Comparison of ENCODE assay signal across 12 cellular contexts in genomic region chr10:21363753-21364104, GRCh38.
A peak's percentile ranks its signal among the peaks of the same experiment; 100 is the strongest.
DNase-seq lines count a peak whose midpoint lies in the region; TF ChIP-seq lines count a peak whose summit lies in the region.
"Had no signal": no experiment of that assay in that cellular context is flagged by ENCODE, and none has a peak within 500 bp of the region (broad histone marks: within the 10 kb centered on the region; RNA-seq: fewer than 3 reads in every experiment).

No MANE protein-coding gene starts in this region.

- no peak overlapping the region for H3K4ac ChIP-seq in H9 (ENCODE audit: low read depth, low read length)

- H4K20me1 ChIP-seq in H9 (ENCODE audit: control insufficient read depth, insufficient read depth, insufficient read length), result no peaks in the 10 kb centered on the region
- no peaks in the 10 kb centered on the region for H4K20me1 ChIP-seq in SK-N-SH (ENCODE audit: insufficient read depth)

- CTCF ChIA-PET in SK-N-SH (lab: Yijun Ruan, JAX), result no interaction called here

- H2BK12ac ChIP-seq in H9 (ENCODE audit: insufficient read length, low read depth, low read length), result no peak overlapping the region

- H3K4me3 ChIP-seq in SK-N-SH (ENCODE audit: low read depth in 2 of 2, low read length in 1 of 2) (no peak overlapping the region), esophagus squamous epithelium (no peak overlapping the region)

- no peak overlapping the region for H2BK5ac ChIP-seq in H9 (ENCODE audit: insufficient read length, low read length)

- H3K9me3 Mint-ChIP-seq in H9 (no peaks in the 10 kb centered on the region), osteocyte (ENCODE audit: unreplicated experiment) (no peaks in the 10 kb centered on the region)
- H3K9me3 Mint-ChIP-seq: activated naive CD4-positive, alpha-beta T cell treated with anti-CD3 and anti-CD28 coated beads, Interleukin-2, amount 10 ng/mL, durations not matched to agents 7 days and 5 days; dendritic cell treated with granulocyte-macrophage colony-stimulating factor and Interleukin-4, amounts not matched to agents 40 ng/mL and 50 ng/mL, for 4 days had no signal

- no CpG with 5 or more reads among the region's 1 CpG for WGBS in H9 (ENCODE audit: extremely low coverage, insufficient read length, low lambda C conversion rate)
- 76% methylated on average over 1 of the region's 1 CpG for WGBS in SK-N-SH (ENCODE audit: low lambda C conversion rate)
- 46 to 88% methylated on average over 1 of the region's 1 CpG for WGBS in esophagus squamous epithelium, 2 donors

- H3K79me1 ChIP-seq in H9 (ENCODE audit: insufficient read depth, low read depth, low read length, poor library complexity, severe bottlenecking), result no peaks in the 10 kb centered on the region

- H3K27ac ChIP-seq in H9 (ENCODE audit: insufficient read length, low read depth, low read length) (no peak overlapping the region), SK-N-SH (ENCODE audit: low read depth in 2 of 2, low read length in 1 of 2) (peak overlapping the region; percentile 66 to 79; a peak in 3 of 4 replicates), esophagus squamous epithelium (peak overlapping the region; percentile 13 to 74 (median 68))

- no peak overlapping the region for H4K91ac ChIP-seq in H9 (ENCODE audit: insufficient read length, low read depth, low read length)

- no peak overlapping the region for H3K18ac ChIP-seq in H9 (ENCODE audit: insufficient read length, low read depth, low read length)

- no peak overlapping the region for H2BK120ac ChIP-seq in H9 (ENCODE audit: low read depth, low read length, poor library complexity, severe bottlenecking)

- H3K27me3 Mint-ChIP-seq in H9 (ENCODE audit: low read depth), result no peaks in the 10 kb centered on the region
- no peaks in the 10 kb centered on the region for H3K27me3 Mint-ChIP-seq in osteocyte (ENCODE audit: unreplicated experiment)
- H3K27me3 Mint-ChIP-seq: activated naive CD4-positive, alpha-beta T cell treated with anti-CD3 and anti-CD28 coated beads, Interleukin-2, amount 10 ng/mL, durations not matched to agents 7 days and 5 days; dendritic cell treated with granulocyte-macrophage colony-stimulating factor and Interleukin-4, amounts not matched to agents 40 ng/mL and 50 ng/mL, for 4 days had no signal

- H3K9me3 ChIP-seq in H9 (ENCODE audit: control insufficient read depth, low read depth, low read length) (no peaks in the 10 kb centered on the region), SK-N-SH (no peaks in the 10 kb centered on the region), esophagus squamous epithelium (no peaks in the 10 kb centered on the region)

- no peaks in the 10 kb centered on the region for H3K79me2 ChIP-seq in H9 (ENCODE audit: insufficient read depth, low read length)
- H3K79me2 ChIP-seq in SK-N-SH (ENCODE audit: insufficient read depth), result no peaks in the 10 kb centered on the region

- H4K8ac ChIP-seq in H9 (replicated peaks; ENCODE audit: insufficient read length, low read depth, low read length), result no peak overlapping the region

- DNase-seq in H9, result no peak
- DNase-seq in SK-N-SH, result no peak
- no peak for DNase-seq in esophagus squamous epithelium (lab: John Stamatoyannopoulos, UW)
- DNase-seq in osteocyte (ENCODE audit: extremely low spot score, unreplicated experiment), result no peak
- DNase-seq in DMS 273 (lab: John Stamatoyannopoulos, UW; ENCODE audit: unreplicated experiment), result no peak
- DNase-seq in activated CD4-positive, alpha-beta T cell treated with anti-CD3 and anti-CD28 coated beads, Interleukin-2, amount 50 U/mL, for 1 hour, result no peak
- no peak for DNase-seq in superior temporal gyrus (ENCODE audit: extremely low spot score)
- DNase-seq in globus pallidus (ENCODE audit: low spot score), result no peak
- DNase-seq: activated naive CD4-positive, alpha-beta T cell treated with anti-CD3 and anti-CD28 coated beads, Interleukin-2, amount 10 ng/mL, durations not matched to agents 7 days and 5 days; head of caudate nucleus; NCI-H2107 had no signal

- H2BK20ac ChIP-seq in H9 (ENCODE audit: low read depth, low read length, poor library complexity, severe bottlenecking), result no peak overlapping the region

- H3K4me1 Mint-ChIP-seq in H9 (peaks cover 32 to 37% of the 10 kb centered on the region in 2 experiments), osteocyte (ENCODE audit: unreplicated experiment) (peaks cover 28% of the 10 kb centered on the region)
- H3K4me1 Mint-ChIP-seq: activated naive CD4-positive, alpha-beta T cell treated with anti-CD3 and anti-CD28 coated beads, Interleukin-2, amount 10 ng/mL, durations not matched to agents 7 days and 5 days had no signal

- no peak overlapping the region for H3K4me3 Mint-ChIP-seq in H9
- no peak overlapping the region for H3K4me3 Mint-ChIP-seq in osteocyte (ENCODE audit: unreplicated experiment)
- H3K4me3 Mint-ChIP-seq: activated naive CD4-positive, alpha-beta T cell treated with anti-CD3 and anti-CD28 coated beads, Interleukin-2, amount 10 ng/mL, durations not matched to agents 7 days and 5 days; dendritic cell treated with granulocyte-macrophage colony-stimulating factor and Interleukin-4, amounts not matched to agents 40 ng/mL and 50 ng/mL, for 4 days had no signal

- H3K23me2 ChIP-seq in H9 (ENCODE audit: insufficient read length, low read depth, low read length, poor library complexity, severe bottlenecking), result no peaks in the 10 kb centered on the region

- H3K9ac ChIP-seq in H9 (ENCODE audit: extremely low read depth, insufficient read length, low read length), result no peak overlapping the region
- H3K9ac ChIP-seq in SK-N-SH, result peak overlapping the region; percentile 1; the same call in 1 of the 2 replicates

- H3K4me2 ChIP-seq in H9 (ENCODE audit: insufficient read depth, insufficient read length, low read length) (no peak overlapping the region), SK-N-SH (no peak overlapping the region; the same call in 1 of the 2 replicates)

- H3K36me3 Mint-ChIP-seq in H9 (ENCODE audit: insufficient read depth in 1 of 3, low read depth in 3 of 3) (no peaks in the 10 kb centered on the region), osteocyte (ENCODE audit: unreplicated experiment) (no peaks in the 10 kb centered on the region)
- H3K36me3 Mint-ChIP-seq: activated naive CD4-positive, alpha-beta T cell treated with anti-CD3 and anti-CD28 coated beads, Interleukin-2, amount 10 ng/mL, durations not matched to agents 7 days and 5 days had no signal

- TF ChIP-seq CTCF in H9 (conservative IDR thresholded peaks at IDR 0.05) (no peak), SK-N-SH (IDR thresholded peaks at IDR 0.05) (no peak), esophagus squamous epithelium (IDR thresholded peaks at IDR 0.05) (no peak), osteocyte (IDR thresholded peaks at IDR 0.05) (no peak)

- H3F3A ChIP-seq in SK-N-SH (replicated peaks; ENCODE audit: insufficient read depth), result peaks cover 22% of the 10 kb centered on the region

- H4K5ac ChIP-seq in H9 (ENCODE audit: insufficient read length, low read depth, low read length), result no peak overlapping the region

- TF ChIP-seq EP300 in SK-N-SH (IDR thresholded peaks at IDR 0.05; ENCODE audit: borderline replicate concordance in 1 of 2, low read depth in 1 of 2, low read length in 1 of 2), result no peak

- intact Hi-C loops in esophagus squamous epithelium (cut with DNase I), result no loop called here

- H2BK15ac ChIP-seq in H9 (ENCODE audit: low read depth, low read length), result no peak overlapping the region

- TF ChIP-seq POLR2A in esophagus squamous epithelium (IDR thresholded peaks at IDR 0.05), result no peak

- H3K27me3 ChIP-seq in H9 (ENCODE audit: insufficient read depth, low read length) (no peaks in the 10 kb centered on the region), SK-N-SH (ENCODE audit: insufficient read depth) (no peaks in the 10 kb centered on the region), esophagus squamous epithelium (no peaks in the 10 kb centered on the region)

- TF ChIP-seq RAD21 in SK-N-SH (IDR thresholded peaks at IDR 0.05; ENCODE audit: low read length), result no peak

- H2AFZ ChIP-seq in H9 (ENCODE audit: low read length) (no peak overlapping the region), SK-N-SH (ENCODE audit: low read depth) (no peak overlapping the region; the same call in 1 of the 2 replicates)

- H2AK5ac ChIP-seq in H9 (ENCODE audit: insufficient read length, low read length), result no peak overlapping the region

- no peaks in the 10 kb centered on the region for H3K9me2 ChIP-seq in SK-N-SH

- POLR2A ChIA-PET in SK-N-SH (lab: Yijun Ruan, JAX), result no interaction called here

- H3K14ac ChIP-seq in H9 (ENCODE audit: insufficient read depth, low read length), result no peak overlapping the region

- no peak overlapping the region for H3K23ac ChIP-seq in H9 (ENCODE audit: insufficient read length, low read depth, low read length)

- H3K36me3 ChIP-seq in SK-N-SH (replicated peaks in 1 of 2; ENCODE audit: control insufficient read depth in 1 of 2, insufficient read depth in 2 of 2, low read length in 1 of 2) (no peaks in the 10 kb centered on the region), esophagus squamous epithelium (no peaks in the 10 kb centered on the region)

- no peak overlapping the region for H3T11ph ChIP-seq in H9 (ENCODE audit: low read length)

- H3K27ac Mint-ChIP-seq in H9 (peak overlapping the region; percentile 93 to 96 (median 93)), osteocyte (ENCODE audit: unreplicated experiment) (peak overlapping the region; percentile 87)
- H3K27ac Mint-ChIP-seq: activated naive CD4-positive, alpha-beta T cell treated with anti-CD3 and anti-CD28 coated beads, Interleukin-2, amount 10 ng/mL, durations not matched to agents 7 days and 5 days; dendritic cell treated with granulocyte-macrophage colony-stimulating factor and Interleukin-4, amounts not matched to agents 40 ng/mL and 50 ng/mL, for 4 days had no signal

- H3K4me1 ChIP-seq in H9 (ENCODE audit: insufficient read depth, low read length), result peaks cover 3% of the 10 kb centered on the region; the same call in 1 of the 2 replicates
- H3K4me1 ChIP-seq in SK-N-SH (ENCODE audit: control insufficient read depth in 1 of 2, insufficient read depth in 2 of 2, low read depth in 1 of 2, low read length in 1 of 2), result peaks cover 17 to 22% of the 10 kb centered on the region in 2 experiments; a peak in 3 of 4 replicates
- peaks cover 0 to 40% (median 19%) of the 10 kb centered on the region in 3 donors for H3K4me1 ChIP-seq in esophagus squamous epithelium

- H3K56ac ChIP-seq in H9 (ENCODE audit: insufficient read length, low read depth, low read length), result no peak overlapping the region
